17 cellular contexts compared by ENCODE assay signal in genomic region chr2:238415036-238415764, GRCh38. TPM values are rescaled to one million over a fixed set of nuclear protein-coding genes. Genes with fewer than 3 reads are reported as not detected.
DNase-seq lines count a peak whose midpoint lies in the region; ATAC-seq and TF ChIP-seq lines count a peak whose summit lies in the region.
"Had no signal": no experiment of that assay in that cellular context is flagged by ENCODE, and none has a peak within 500 bp of the region (broad histone marks: within the 10 kb centered on the region; RNA-seq: fewer than 3 reads in every experiment).

No MANE protein-coding gene starts in this region.

- H3K9me3 ChIP-seq in left lung: no peaks in the 10 kb centered on the region

- H3K27ac ChIP-seq in left lung: no peak overlapping the region
- H3K27ac ChIP-seq: cardiac muscle cell had no signal

- H3K36me3 ChIP-seq in H7 (replicated peaks; ENCODE audit: control insufficient read depth, insufficient read depth, low read length): no peaks in the 10 kb centered on the region
- no peaks in the 10 kb centered on the region for H3K36me3 ChIP-seq in left lung
- H3K36me3 ChIP-seq: cardiac muscle cell had no signal

- TF ChIP-seq CTCF in left lung (IDR thresholded peaks at IDR 0.05): no peak

- DNase-seq in NCI-H748 (lab: John Stamatoyannopoulos, UW; ENCODE audit: unreplicated experiment) (peak; percentile 34), NCI-H748 treated with DMSO at 0.1 percent for 48 hours (lab: John Stamatoyannopoulos, UW) (no peak), H7 (peak; percentile 55), SHP77 treated with DMSO at 0.1 percent for 48 hours (lab: John Stamatoyannopoulos, UW) (peak; percentile 51), islet precursor cell (peak; percentile 73), NAMALWA (ENCODE audit: low spot score) (no peak), left lung (no peak), NCI-H146 (lab: John Stamatoyannopoulos, UW) (no peak)
- DNase-seq: activated naive CD4-positive, alpha-beta T cell treated with anti-CD3 and anti-CD28 coated beads, Interleukin-2, amount 10 ng/mL, durations not matched to agents 7 days and 5 days; effector CD8-positive, alpha-beta T cell; foreskin fibroblast; NCI-H1092 treated with DMSO at 0.1 percent for 48 hours; NCI-H526 treated with DMSO at 0.1 percent for 48 hours; right cardiac atrium; Right ventricle myocardium superior; T1000 had no signal

- H3K4me3 ChIP-seq in H7 (ENCODE audit: insufficient read depth, low read depth, low read length) (no peak overlapping the region), left lung (no peak overlapping the region)
- H3K4me3 ChIP-seq: cardiac muscle cell had no signal

- no peak for ATAC-seq in left lung

- intact Hi-C loops in left lung (cut with DNase I): no loop called here

- H3K27me3 ChIP-seq in H7 (ENCODE audit: control insufficient read depth, insufficient read depth, low read length) (no peaks in the 10 kb centered on the region), left lung (no peaks in the 10 kb centered on the region)
- H3K27me3 ChIP-seq: cardiac muscle cell had no signal

- no peaks in the 10 kb centered on the region for H3K4me1 ChIP-seq in left lung

RNA-seq across cellular contexts. Expression of gene ASB1, which starts 11.5 kb away (rescaled TPM):
- total RNA-seq in H7 (2014; rRNA removed; shearing (Covaris generic)): 23.2 and 26.5 TPM in 2 replicates
- total RNA-seq in left lung: 10 to 100 TPM; 16.6 to 27.0 TPM

Comparison
In these comparisons a context has a peak if more than half of its experiments do, and no peak if none do; other contexts are left out.
1. DNase-seq: peak in NCI-H748 (single experiment), H7 (single experiment), SHP77 treated with DMSO at 0.1 percent for 48 hours (single experiment) and islet precursor cell (single experiment); none in NCI-H748 treated with DMSO at 0.1 percent for 48 hours (single experiment), NAMALWA (single experiment), left lung (0 of 2) and NCI-H146 (single experiment).